In the genomic region with DNA sequence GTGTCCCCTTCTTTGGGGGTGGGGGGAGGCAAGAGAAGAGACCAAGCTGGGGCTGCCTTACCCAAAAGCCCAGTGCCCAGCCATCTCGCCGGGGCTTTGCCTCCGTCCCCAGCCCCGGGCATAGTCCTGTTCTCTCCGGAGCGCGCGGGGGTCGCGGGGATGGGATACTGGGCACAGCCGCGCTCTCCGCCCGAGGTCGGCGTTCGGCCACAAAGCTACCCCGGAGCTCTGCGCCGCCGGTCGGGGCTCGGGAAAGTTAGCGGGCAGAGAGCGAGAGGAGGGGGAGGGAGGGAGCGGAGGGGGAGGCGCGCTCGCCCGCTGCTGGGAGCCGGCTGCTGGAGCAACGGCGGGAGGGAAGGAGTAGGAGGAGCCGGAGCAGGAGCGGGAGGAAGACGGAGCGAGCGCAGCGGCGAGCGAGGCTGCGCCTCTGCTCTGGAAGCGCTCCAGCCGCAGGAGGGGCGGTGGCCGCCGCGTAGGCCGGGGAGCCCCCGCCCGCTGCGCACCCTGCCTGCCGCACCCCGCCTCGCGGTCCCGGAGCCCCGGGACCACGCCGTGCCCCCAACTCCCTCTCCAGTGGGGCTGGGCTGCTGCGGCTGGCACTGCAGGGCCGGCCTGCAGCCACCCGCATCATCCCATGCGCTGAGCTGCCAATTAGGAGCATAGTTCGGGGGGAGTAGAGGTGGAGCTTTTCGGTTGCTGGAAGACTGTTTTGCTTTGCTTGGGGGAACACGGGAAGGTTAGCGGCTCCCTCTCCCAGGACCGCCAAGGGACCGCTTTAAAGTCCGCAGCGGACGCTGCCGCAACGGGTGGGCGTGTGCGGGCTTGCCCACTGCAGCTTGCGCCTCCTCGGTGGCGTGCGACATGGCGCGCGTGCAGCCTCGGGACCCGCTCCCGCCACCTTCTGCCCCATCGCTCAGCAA, we compare ENCODE assay signal across 8 cellular contexts. TPM values are rescaled to one million over a fixed set of nuclear protein-coding genes. Genes with fewer than 3 reads are reported as not detected.
DNase-seq lines count a peak whose midpoint lies in the region; ATAC-seq and TF ChIP-seq lines count a peak whose summit lies in the region.

Gene SCN4B (minus strand): TSS at position 272 of the 920 bp plus-strand sequence. CDS start 150 bp downstream, at position 122.

- DNase-seq in Caco-2 = peak; percentile 71 to 78
- no peak for DNase-seq in LNCaP clone FGC (ENCODE audit: low read depth)
- DNase-seq in activated CD4-positive, alpha-beta memory T cell treated with anti-CD3 and anti-CD28 coated beads for 36 hours = peak; percentile 28
- DNase-seq in fibroblast of gingiva (ENCODE audit: low read depth) = peak; percentile 14
- DNase-seq in mucosa of descending colon = peak in 2 of 3 donors; percentile 49 to 66
- peak; percentile 60 for DNase-seq in ureter (ENCODE audit: low spot score)

- ATAC-seq in mucosa of descending colon (peak; percentile 78), GM21423 (IDR thresholded peaks at IDR 0.05; ENCODE audit: unreplicated experiment) (no peak), HG03280 (IDR thresholded peaks at IDR 0.05; ENCODE audit: unreplicated experiment) (no peak)

- no peaks in the 10 kb centered on the region for H3K36me3 ChIP-seq in Caco-2 (ENCODE audit: control insufficient read depth, insufficient read depth, low read length)
- H3K36me3 ChIP-seq in mucosa of descending colon (ENCODE audit: low read depth) = no peaks in the 10 kb centered on the region

- no peaks in the 10 kb centered on the region for H3K9me3 Mint-ChIP-seq in Caco-2 (ENCODE audit: unreplicated experiment)
- H3K9me3 Mint-ChIP-seq in activated CD4-positive, alpha-beta memory T cell treated with anti-CD3 and anti-CD28 coated beads for 36 hours = no peaks in the 10 kb centered on the region

- intact Hi-C loops in Caco-2 (cut with micrococcal nuclease; ENCODE audit: unreplicated experiment) = no loop called here
- intact Hi-C loops in activated CD4-positive, alpha-beta memory T cell treated with anti-CD3 and anti-CD28 coated beads for 36 hours (cut with micrococcal nuclease) = no loop called here
- intact Hi-C loops in mucosa of descending colon (cut with DNase I, micrococcal nuclease) = no loop called here

- H3K4me1 ChIP-seq in Caco-2 (0 out of 2 replicates have a peak, but pooled peaks cover 10% of the 10 kb centered on the region), mucosa of descending colon (ENCODE audit: low read depth) (peaks cover 13% of the 10 kb centered on the region)

- POLR2A ChIA-PET in Caco-2 (lab: Charles Lee) = interaction anchor here (0.5 to 0.6 kb wide), 4 partner anchors 62 to 111 kb away, joined by 3 to 11 read pairs (median 4); partner anchors contain the start of gene MPZL2
- POLR2A ChIA-PET in activated CD4-positive, alpha-beta memory T cell treated with anti-CD3 and anti-CD28 coated beads for 36 hours (lab: Charles Lee) = interaction anchor here (0.6 kb wide), 1 partner anchor 1324 kb away, joined by 3 read pairs; no protein-coding TSS in a partner anchor

- H3K4me3 ChIP-seq in Caco-2 (ENCODE audit: low read depth, low read length) (peak within 1 kb of the TSS; percentile 37), LNCaP clone FGC (ENCODE audit: low read depth, low read length) (peak within 1 kb of the TSS; percentile 12; the same call in 1 of the 2 replicates), mucosa of descending colon (no peak within 1 kb of the TSS)

- TF ChIP-seq CTCF in Caco-2 (IDR thresholded peaks at IDR 0.05; ENCODE audit: insufficient read depth in 1 of 2, low read depth in 1 of 2, low read length in 1 of 2, severe bottlenecking in 1 of 2, unreplicated experiment in 1 of 2) = no peak
- no peak for TF ChIP-seq CTCF in LNCaP clone FGC (IDR thresholded peaks at IDR 0.05; ENCODE audit: control insufficient read depth, extremely low read depth, insufficient read depth)
- no peak for TF ChIP-seq CTCF in mucosa of descending colon (IDR thresholded peaks at IDR 0.05)

- no peak within 1 kb of the TSS for H3K27ac Mint-ChIP-seq in Caco-2 (ENCODE audit: unreplicated experiment)
- H3K27ac Mint-ChIP-seq in activated CD4-positive, alpha-beta memory T cell treated with anti-CD3 and anti-CD28 coated beads for 36 hours = no peak within 1 kb of the TSS

- peaks cover 5% of the 10 kb centered on the region for H3K27me3 ChIP-seq in Caco-2 (replicated peaks; ENCODE audit: control insufficient read depth, insufficient read depth, low read length)

- H3K9me3 ChIP-seq in Caco-2 = no peaks in the 10 kb centered on the region
- H3K9me3 ChIP-seq in mucosa of descending colon = no peaks in the 10 kb centered on the region

- no TSS peak for BruUV-seq in Caco-2 (replicated peaks; lab: Mats Ljungman, UMichigan)

- peak within 1 kb of the TSS; percentile 66 for H3K4me3 Mint-ChIP-seq in Caco-2 (ENCODE audit: unreplicated experiment)
- peak within 1 kb of the TSS; percentile 44 for H3K4me3 Mint-ChIP-seq in activated CD4-positive, alpha-beta memory T cell treated with anti-CD3 and anti-CD28 coated beads for 36 hours

- H3K4me1 Mint-ChIP-seq in Caco-2 (ENCODE audit: low read depth, unreplicated experiment) = no peaks in the 10 kb centered on the region
- peaks cover 13% of the 10 kb centered on the region for H3K4me1 Mint-ChIP-seq in activated CD4-positive, alpha-beta memory T cell treated with anti-CD3 and anti-CD28 coated beads for 36 hours (ENCODE audit: low read depth)

- CTCF ChIA-PET in Caco-2 (lab: Charles Lee) = interaction anchor here (0.6 to 1.3 kb wide), 5 partner anchors 9 to 510 kb away, joined by 3 to 5 read pairs (median 4); no protein-coding TSS in a partner anchor
- CTCF ChIA-PET in activated CD4-positive, alpha-beta memory T cell treated with anti-CD3 and anti-CD28 coated beads for 36 hours (lab: Charles Lee) = interaction anchor here (0.8 to 2.3 kb wide), 4 partner anchors 9 to 139 kb away, joined by 3 to 9 read pairs (median 3); no protein-coding TSS in a partner anchor

- H3K27me3 Mint-ChIP-seq in Caco-2 (ENCODE audit: insufficient read depth, unreplicated experiment) = peaks cover 33% of the 10 kb centered on the region
- H3K27me3 Mint-ChIP-seq in activated CD4-positive, alpha-beta memory T cell treated with anti-CD3 and anti-CD28 coated beads for 36 hours = peaks cover 56% of the 10 kb centered on the region

- no peaks in the 10 kb centered on the region for H3K36me3 Mint-ChIP-seq in Caco-2 (ENCODE audit: insufficient read depth, unreplicated experiment)
- no peaks in the 10 kb centered on the region for H3K36me3 Mint-ChIP-seq in activated CD4-positive, alpha-beta memory T cell treated with anti-CD3 and anti-CD28 coated beads for 36 hours

RNA-seq across cellular contexts. Expression of gene SCN4B, which starts in this region (rescaled TPM):
- total RNA-seq in Caco-2 (2022) (0.70 TPM in 2 replicates), mucosa of descending colon (1 to 10 TPM; 1.0 to 2.6 (median 1.2) TPM), ureter (1.4 TPM)
- under 1 TPM; 0.22 to 0.36 TPM for total RNA-seq in activated CD4-positive, alpha-beta memory T cell treated with anti-CD3 and anti-CD28 coated beads for 36 hours

Comparison
In these comparisons a context has a peak if more than half of its experiments do, and no peak if none do; other contexts are left out.
1. Peak in DNase-seq and H3K4me3 ChIP-seq in Caco-2; RNA of the gene not detected or under 1 TPM.
2. Peak in DNase-seq in activated CD4-positive, alpha-beta memory T cell treated with anti-CD3 and anti-CD28 coated beads for 36 hours; RNA of the gene not detected or under 1 TPM.